ENCODE assay signal across 9 cellular contexts in genomic region chr13:24274452-24274971, GRCh38. TPM values are rescaled to one million over a fixed set of nuclear protein-coding genes. Genes with fewer than 3 reads are reported as not detected.
A peak's percentile ranks its signal among the peaks of the same experiment; 100 is the strongest.
DNase-seq lines count a peak whose midpoint lies in the region; ATAC-seq and TF ChIP-seq lines count a peak whose summit lies in the region.
"Had no signal": no experiment of that assay in that cellular context is flagged by ENCODE, and none has a peak within 500 bp of the region (broad histone marks: within the 10 kb centered on the region; RNA-seq: fewer than 3 reads in every experiment).

No MANE protein-coding gene starts in this region.

- no peaks in the 10 kb centered on the region for H3K9me3 Mint-ChIP-seq in activated naive CD8-positive, alpha-beta T cell treated with anti-CD3 and anti-CD28 coated beads for 36 hours
- H3K9me3 Mint-ChIP-seq in nephron: no peaks in the 10 kb centered on the region

- TF ChIP-seq CTCF in Peyer's patch (IDR thresholded peaks at IDR 0.05) (no peak), nephron (IDR thresholded peaks at IDR 0.05; ENCODE audit: unreplicated experiment in 3 of 3) (no peak), gastrocnemius medialis (IDR thresholded peaks at IDR 0.05 in 4 of 5, conservative IDR thresholded peaks at IDR 0.05 in 1 of 5) (no peak)

- H3K36me3 Mint-ChIP-seq in activated naive CD8-positive, alpha-beta T cell treated with anti-CD3 and anti-CD28 coated beads for 36 hours: peaks cover 53% of the 10 kb centered on the region
- no peaks in the 10 kb centered on the region for H3K36me3 Mint-ChIP-seq in nephron (ENCODE audit: low read depth)

- no peaks in the 10 kb centered on the region for H3K27me3 Mint-ChIP-seq in activated naive CD8-positive, alpha-beta T cell treated with anti-CD3 and anti-CD28 coated beads for 36 hours
- peaks cover 3% of the 10 kb centered on the region for H3K27me3 Mint-ChIP-seq in nephron (ENCODE audit: low read depth)

- intact Hi-C loops in gastrocnemius medialis (cut with DNase I; ENCODE audit: low total_unique reads): no loop called here

- peak; percentile 56 for DNase-seq in GDM1 (lab: John Stamatoyannopoulos, UW)
- peak in 2 of 3 donors; percentile 84 to 87 for DNase-seq in Peyer's patch
- peak; percentile 81 for DNase-seq in activated naive CD8-positive, alpha-beta T cell treated with anti-CD3 and anti-CD28 coated beads for 36 hours
- no peak for DNase-seq in gastrocnemius medialis
- DNase-seq in D341Med (ENCODE audit: low spot score): no peak
- no peak for DNase-seq in HuH-7.5 (ENCODE audit: low spot score)

- peaks cover 80% of the 10 kb centered on the region for H3K4me1 Mint-ChIP-seq in activated naive CD8-positive, alpha-beta T cell treated with anti-CD3 and anti-CD28 coated beads for 36 hours
- peaks cover 59% of the 10 kb centered on the region for H3K4me1 Mint-ChIP-seq in nephron

- peak overlapping the region; percentile 92 for H3K27ac Mint-ChIP-seq in activated naive CD8-positive, alpha-beta T cell treated with anti-CD3 and anti-CD28 coated beads for 36 hours
- H3K27ac Mint-ChIP-seq in nephron: peak overlapping the region; percentile 42 to 56 (median 52)

- H3K4me3 ChIP-seq in Peyer's patch (no peak overlapping the region), gastrocnemius medialis (no peak overlapping the region)

- H3K9me3 ChIP-seq in Peyer's patch (no peaks in the 10 kb centered on the region), gastrocnemius medialis (no peaks in the 10 kb centered on the region)

- in situ Hi-C loops in gastrocnemius medialis (cut with MboI; ENCODE audit: low sequenced_read_pairs in 4 of 4): no loop called here

- peak overlapping the region; percentile 55 for H3K4me3 Mint-ChIP-seq in activated naive CD8-positive, alpha-beta T cell treated with anti-CD3 and anti-CD28 coated beads for 36 hours
- no peak overlapping the region for H3K4me3 Mint-ChIP-seq in nephron

- no peaks in the 10 kb centered on the region for H3K27me3 ChIP-seq in Peyer's patch
- no peaks in the 10 kb centered on the region for H3K27me3 ChIP-seq in gastrocnemius medialis

- peaks cover 6 to 39% (median 21%) of the 10 kb centered on the region in 4 donors for H3K4me1 ChIP-seq in Peyer's patch
- peaks cover 5 to 20% of the 10 kb centered on the region in 2 donors for H3K4me1 ChIP-seq in gastrocnemius medialis

- H3K36me3 ChIP-seq in Peyer's patch (no peaks in the 10 kb centered on the region), gastrocnemius medialis (no peaks in the 10 kb centered on the region)

- TF ChIP-seq POLR2A in Peyer's patch (IDR thresholded peaks at IDR 0.05): no peak
- TF ChIP-seq POLR2A in gastrocnemius medialis (IDR thresholded peaks at IDR 0.05): no peak

- H3K27ac ChIP-seq in Peyer's patch: peak overlapping the region; percentile 32 to 75 (median 60)
- peak overlapping the region in 2 of 4 donors; percentile 8 to 25 for H3K27ac ChIP-seq in gastrocnemius medialis

- peak; percentile 59 for ATAC-seq in GM21717 (IDR thresholded peaks at IDR 0.05; ENCODE audit: unreplicated experiment)
- no peak for ATAC-seq in gastrocnemius medialis

RNA-seq across cellular contexts. Expression of gene C1QTNF9, which starts 34.9 kb away (rescaled TPM):
- under 1 TPM in 1 of 4 donors, not detected in 3; 0.40 TPM for total RNA-seq in Peyer's patch
- total RNA-seq in activated naive CD8-positive, alpha-beta T cell treated with anti-CD3 and anti-CD28 coated beads for 36 hours: not detected
- 1 to 10 TPM; 1.0 to 2.1 (median 1.5) TPM for total RNA-seq in gastrocnemius medialis
- total RNA-seq: astrocyte had no signal

Comparison
In these comparisons a context has a peak if more than half of its experiments do, and no peak if none do; other contexts are left out.
1. DNase-seq: peak in GDM1 (single experiment), Peyer's patch (2 of 3) and activated naive CD8-positive, alpha-beta T cell treated with anti-CD3 and anti-CD28 coated beads for 36 hours (single experiment); none in gastrocnemius medialis (0 of 2), D341Med (single experiment) and HuH-7.5 (single experiment).